Comparison of ENCODE assay signal across 8 cellular contexts in the genomic region with DNA sequence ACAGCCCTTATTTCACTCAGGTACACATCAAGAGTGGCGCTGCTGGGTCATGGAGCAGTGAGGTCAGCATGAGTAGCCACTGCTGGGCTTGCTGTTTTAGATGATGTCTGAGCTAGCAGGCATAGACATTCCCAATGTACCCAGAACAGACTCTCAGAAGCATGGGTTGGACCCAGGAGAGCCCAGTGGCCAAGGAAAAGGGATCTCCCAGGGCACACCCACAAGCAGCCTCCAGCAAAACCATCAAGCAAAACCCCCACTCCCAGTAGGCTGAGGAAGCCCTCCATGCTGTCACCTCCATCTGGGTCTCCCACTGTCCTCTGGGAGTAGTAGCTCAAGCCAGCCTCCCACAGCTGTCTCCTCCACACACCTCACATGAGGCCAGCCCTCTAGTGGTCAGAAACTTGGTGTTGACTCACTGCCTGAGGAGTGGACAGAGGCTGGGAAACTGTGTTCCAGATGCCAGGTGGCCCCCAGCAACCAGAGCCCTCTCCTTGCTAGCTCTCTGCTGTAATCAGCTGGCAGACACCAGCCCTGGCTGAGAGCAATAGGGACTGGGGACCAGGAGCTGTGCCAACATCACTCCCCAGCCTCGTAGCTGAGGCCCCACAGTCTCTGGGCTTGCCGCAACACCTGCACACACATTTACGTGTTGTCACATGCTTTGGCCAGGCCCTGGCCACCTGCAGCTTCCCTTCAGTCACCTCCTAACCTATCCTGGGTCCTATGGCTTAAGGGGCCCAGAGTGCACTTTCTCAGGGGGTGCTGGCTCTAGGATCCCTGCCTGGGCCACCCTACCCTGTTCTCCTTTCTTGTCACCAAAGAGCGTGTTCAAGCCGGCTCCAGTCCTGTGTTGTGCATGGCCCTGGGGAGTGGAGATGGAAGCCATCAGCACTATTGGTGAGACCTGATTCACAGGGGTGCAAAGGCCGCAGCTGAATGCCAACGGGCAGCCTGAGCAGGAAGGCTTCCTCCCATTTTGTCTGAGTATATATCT. TPM values are rescaled to one million over a fixed set of nuclear protein-coding genes. Genes with fewer than 3 reads are reported as not detected.
A peak's percentile ranks its signal among the peaks of the same experiment; 100 is the strongest.
DNase-seq lines count a peak whose midpoint lies in the region; ATAC-seq and TF ChIP-seq lines count a peak whose summit lies in the region.

No MANE protein-coding gene starts in this region.

- peak overlapping the region; percentile 35 for H3K27ac Mint-ChIP-seq in activated B cell treated with CpG ODN at 0.5 μM for 24 hours

- TF ChIP-seq CTCF in AG09309 (IDR thresholded peaks at IDR 0.05; ENCODE audit: control insufficient read depth, insufficient read depth, low read depth, low read length, missing control alignments): peak; percentile 85
- peak; percentile 66 for TF ChIP-seq CTCF in GM12864 (IDR thresholded peaks at IDR 0.05; ENCODE audit: low read depth, low read length, missing control alignments)
- TF ChIP-seq CTCF in activated B cell treated with CpG ODN at 0.5 μM for 24 hours (IDR thresholded peaks at IDR 0.05): no peak
- TF ChIP-seq CTCF in heart right ventricle (IDR thresholded peaks at IDR 0.05): peak; percentile 34 to 73 (median 66)

- H3K9me3 ChIP-seq in heart right ventricle: no peaks in the 10 kb centered on the region

- 59 to 68% methylated on average over 8 of the region's 8 CpGs for WGBS in heart right ventricle, 2 donors

- H3K27me3 Mint-ChIP-seq in activated B cell treated with CpG ODN at 0.5 μM for 24 hours: no peaks in the 10 kb centered on the region

- ATAC-seq in activated B cell treated with CpG ODN at 0.5 μM for 24 hours (ENCODE audit: low read depth): no peak
- peak in 7 of 8 donors; percentile 20 to 54 (median 32) for ATAC-seq in heart right ventricle
- ATAC-seq in HG03565 (IDR thresholded peaks at IDR 0.05; ENCODE audit: unreplicated experiment): no peak
- no peak for ATAC-seq in HG03442 (IDR thresholded peaks at IDR 0.05; ENCODE audit: unreplicated experiment)

- POLR2A ChIA-PET in activated B cell treated with CpG ODN at 0.5 μM for 24 hours (lab: Charles Lee): interaction anchor here (0.6 to 3.3 kb wide), 7 partner anchors 8 to 946 kb away, joined by 4 to 65 read pairs (median 9); a partner anchor contains a TSS

- no peaks in the 10 kb centered on the region for H3K27me3 ChIP-seq in heart right ventricle

- CTCF ChIA-PET in activated B cell treated with CpG ODN at 0.5 μM for 24 hours (lab: Charles Lee): interaction anchor here (0.6 to 3.7 kb wide), 3 partner anchors 18 to 31 kb away, joined by 3 to 33 read pairs (median 12); a partner anchor contains a TSS

- H3K4me1 ChIP-seq in heart right ventricle: peaks cover 3 to 47% (median 29%) of the 10 kb centered on the region in 9 donors

- H3K9me3 Mint-ChIP-seq in activated B cell treated with CpG ODN at 0.5 μM for 24 hours: no peaks in the 10 kb centered on the region

- DNase-seq in AG09309 (ENCODE audit: low read depth) (no peak), GM12864 (ENCODE audit: low read depth) (no peak), NCI-H2227 treated with DMSO at 0.1 percent for 48 hours (lab: John Stamatoyannopoulos, UW) (peak; percentile 34), activated B cell treated with CpG ODN at 0.5 μM for 24 hours (no peak), heart right ventricle (peak in 1 of 2 donors; percentile 78), renal cortical epithelial cell (ENCODE audit: low read depth) (peak; percentile 72)

- H3K4me3 ChIP-seq in AG09309 (ENCODE audit: control insufficient read depth, low read depth, low read length): no peak overlapping the region
- H3K4me3 ChIP-seq in GM12864 (ENCODE audit: low read depth, low read length): no peak overlapping the region
- H3K4me3 ChIP-seq in heart right ventricle: no peak overlapping the region

- H3K27ac ChIP-seq in heart right ventricle: peak overlapping the region in 9 of 10 donors; percentile 28 to 100 (median 98)

- H3K4me3 Mint-ChIP-seq in activated B cell treated with CpG ODN at 0.5 μM for 24 hours: no peak overlapping the region

- intact Hi-C loops in activated B cell treated with CpG ODN at 0.5 μM for 24 hours (cut with micrococcal nuclease): no loop called here
- intact Hi-C loops in heart right ventricle (cut with DNase I): loop anchor here in 2 of 10 donors (1.0 to 2.0 kb wide), 2 partner anchors 32 kb away; a partner anchor contains a TSS

- H3K36me3 ChIP-seq in heart right ventricle: peaks cover 0 to 17% (median 10%) of the 10 kb centered on the region in 9 donors

- peaks cover 12% of the 10 kb centered on the region for H3K36me3 Mint-ChIP-seq in activated B cell treated with CpG ODN at 0.5 μM for 24 hours (ENCODE audit: low read depth)

- H3K4me1 Mint-ChIP-seq in activated B cell treated with CpG ODN at 0.5 μM for 24 hours: peaks cover 20% of the 10 kb centered on the region

RNA-seq across cellular contexts. Expression of a gene that starts 1.9 kb away (rescaled TPM):
- total RNA-seq in activated B cell treated with CpG ODN at 0.5 μM for 24 hours (13.4 and 13.5 TPM in 2 replicates), heart right ventricle (10 to 100 TPM; 12.0 to 17.5 (median 14.7) TPM), renal cortical epithelial cell (20.1 and 21.1 TPM in 2 replicates)
- polyA plus RNA-seq in heart right ventricle: 1 to 10 TPM; 7.2 to 9.8 TPM

RNA-seq across cellular contexts. Expression of a gene that starts 22.3 kb away (rescaled TPM):
- total RNA-seq in activated B cell treated with CpG ODN at 0.5 μM for 24 hours: 21.6 and 24.3 TPM in 2 replicates
- 10 to 100 TPM in 2 of 10 donors, 1 to 10 TPM in 8; 2.8 to 17.3 (median 5.0) TPM for total RNA-seq in heart right ventricle
- polyA plus RNA-seq in heart right ventricle: 10 to 100 TPM; 12.6 to 15.9 TPM
- 7.3 and 13.0 TPM in 2 replicates for total RNA-seq in renal cortical epithelial cell

RNA-seq across cellular contexts. Expression of a gene that starts 28.2 kb away (rescaled TPM):
- 33.5 and 39.7 TPM in 2 replicates for total RNA-seq in activated B cell treated with CpG ODN at 0.5 μM for 24 hours
- total RNA-seq in heart right ventricle: 10 to 100 TPM; 36.3 to 48.7 (median 46.1) TPM
- 10 to 100 TPM; 17.5 to 38.6 TPM for polyA plus RNA-seq in heart right ventricle
- total RNA-seq in renal cortical epithelial cell: 18.9 and 50.9 TPM in 2 replicates

RNA-seq across cellular contexts. Expression of a gene that starts 31.9 kb away (rescaled TPM):
- total RNA-seq in activated B cell treated with CpG ODN at 0.5 μM for 24 hours: 50.1 and 51.7 TPM in 2 replicates
- total RNA-seq in heart right ventricle: 10 to 100 TPM; 52.3 to 95.7 (median 67.7) TPM
- polyA plus RNA-seq in heart right ventricle: 10 to 100 TPM; 52.9 to 76.5 TPM
- 72.6 and 80.4 TPM in 2 replicates for total RNA-seq in renal cortical epithelial cell

RNA-seq across cellular contexts. Expression of a gene that starts 37.2 kb away (rescaled TPM):
- total RNA-seq in activated B cell treated with CpG ODN at 0.5 μM for 24 hours (not detected in 2 replicates), heart right ventricle (under 1 TPM in 6 of 10 donors, not detected in 4; 0.16 to 0.47 (median 0.23) TPM), renal cortical epithelial cell (1.2 TPM in 1 of 2 replicates, not detected in the other)
- under 1 TPM; 0.07 to 0.29 TPM for polyA plus RNA-seq in heart right ventricle

Comparison
In these comparisons a context has a peak if more than half of its experiments do, and no peak if none do; other contexts are left out.
1. DNase-seq: peak in NCI-H2227 treated with DMSO at 0.1 percent for 48 hours (single experiment) and renal cortical epithelial cell (single experiment); none in AG09309 (single experiment), GM12864 (single experiment) and activated B cell treated with CpG ODN at 0.5 μM for 24 hours (single experiment).
2. ATAC-seq: peak in heart right ventricle (7 of 8); none in activated B cell treated with CpG ODN at 0.5 μM for 24 hours (single experiment), HG03565 (single experiment) and HG03442 (single experiment).